In the genomic region with DNA sequence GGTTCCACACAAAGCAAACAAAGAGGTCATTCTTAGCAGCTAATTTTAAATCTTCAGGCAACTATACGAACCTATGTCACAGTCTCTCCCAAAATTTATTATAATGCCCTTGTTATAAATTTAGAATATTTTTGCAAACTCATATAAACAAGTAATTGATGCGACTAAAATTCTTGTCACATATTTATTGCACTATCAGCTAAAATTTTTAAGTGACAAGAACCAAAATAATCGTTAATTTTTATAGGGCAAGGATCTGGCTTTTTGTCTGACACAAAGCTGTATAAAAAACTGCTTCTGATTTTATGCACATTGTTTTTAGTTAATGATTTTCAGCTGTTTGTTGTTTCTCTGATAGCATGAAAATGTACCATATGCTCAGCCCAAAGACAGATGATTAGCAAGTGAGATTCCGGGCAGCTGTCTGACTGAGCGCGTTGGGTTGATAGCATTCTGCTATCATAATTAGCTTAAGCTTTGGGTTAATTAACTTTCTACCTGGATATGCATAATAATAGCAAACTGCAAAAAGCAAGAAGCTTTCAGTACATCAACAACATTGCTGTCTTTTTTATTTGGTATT, we compare ENCODE assay signal across 27 cellular contexts.
"Had no signal": no experiment of that assay in that cellular context is flagged by ENCODE, and none has a peak within 500 bp of the region (broad histone marks: within the 10 kb centered on the region; RNA-seq: fewer than 3 reads in every experiment).

No MANE protein-coding gene starts in this region.

- H3K27me3 ChIP-seq: adrenal gland, body of pancreas, cardiac muscle cell, heart left ventricle, spleen, transverse colon had no signal

- DNase-seq: activated CD4-positive, alpha-beta T cell treated with anti-CD3 and anti-CD28 coated beads for 48 hours; activated CD4-positive, alpha-beta T cell treated with anti-CD3 and anti-CD28 coated beads, Interleukin-2, amount 50 U/mL, for 48 hours; activated CD8-positive, alpha-beta memory T cell treated with anti-CD3 and anti-CD28 coated beads for 24 hours; activated effector memory CD4-positive, alpha-beta T cell treated with anti-CD3 and anti-CD28 coated beads, Interleukin-2, amount 50 U/mL, for 16 hours; activated naive CD4-positive, alpha-beta T cell treated with anti-CD3 and anti-CD28 coated beads for 36 hours; activated naive CD8-positive, alpha-beta T cell treated with anti-CD3 and anti-CD28 coated beads for 36 hours; adrenal gland; aorta; body of pancreas; cerebellar nuclear complex; cortex of kidney; effector memory CD8-positive, alpha-beta T cell; foreskin fibroblast; heart left ventricle; mesenchymal stem cell; posterior cingulate gyrus; right cardiac atrium; spleen; stimulated activated naive CD4-positive, alpha-beta T cell treated with Interleukin-2 at 50 U/mL for 16 hours; T-helper 9 cell; transverse colon had no signal

- ATAC-seq: activated CD4-positive, CD25-positive, alpha-beta regulatory T cell treated with anti-CD3 and anti-CD28 coated beads, Interleukin-2, amount 50 U/mL, for 24 hours; body of pancreas; effector memory CD8-positive, alpha-beta T cell; heart left ventricle; natural killer cell treated with Interleukin-12 subunit alpha and Interleukin-12 subunit beta and Interleukin-15 and Interleukin-18, amount 100 ng/mL, for 72 hours; right cardiac atrium had no signal

- H3K27ac ChIP-seq: adrenal gland, body of pancreas, cardiac muscle cell, heart left ventricle, spleen, transverse colon, VCaP had no signal

- H3K4me1 ChIP-seq: adrenal gland, heart left ventricle, transverse colon had no signal

- H3K9me3 ChIP-seq: adrenal gland, body of pancreas, heart left ventricle, spleen, transverse colon had no signal

- H3K36me3 ChIP-seq: adrenal gland, cardiac muscle cell, heart left ventricle, spleen, transverse colon had no signal

- H3K4me3 ChIP-seq: adrenal gland, body of pancreas, cardiac muscle cell, heart left ventricle, spleen, transverse colon had no signal

- FAIRE-seq: endothelial cell of umbilical vein, TTC549 had no signal
